ENCODE assay signal across 1 cellular context in genomic region chr14:21200752-21201461, GRCh38.
TF ChIP-seq lines count a peak whose summit lies in the region.

No MANE protein-coding gene starts in this region.

TF ChIP-seq in PFSK-1, 5 proteins besides CTCF, POLR2A, EP300 and RAD21 (continued from another document):
- no peak for TF ChIP-seq REST (IDR thresholded peaks at IDR 0.05; ENCODE audit: insufficient read depth in 1 of 2, low read depth in 2 of 2, low read length in 2 of 2)
- no peak for TF ChIP-seq TAF1 (IDR thresholded peaks at IDR 0.05; ENCODE audit: borderline replicate concordance, insufficient read depth, low read length)
